Comparison of ENCODE assay signal across 8 cellular contexts in the genomic region with DNA sequence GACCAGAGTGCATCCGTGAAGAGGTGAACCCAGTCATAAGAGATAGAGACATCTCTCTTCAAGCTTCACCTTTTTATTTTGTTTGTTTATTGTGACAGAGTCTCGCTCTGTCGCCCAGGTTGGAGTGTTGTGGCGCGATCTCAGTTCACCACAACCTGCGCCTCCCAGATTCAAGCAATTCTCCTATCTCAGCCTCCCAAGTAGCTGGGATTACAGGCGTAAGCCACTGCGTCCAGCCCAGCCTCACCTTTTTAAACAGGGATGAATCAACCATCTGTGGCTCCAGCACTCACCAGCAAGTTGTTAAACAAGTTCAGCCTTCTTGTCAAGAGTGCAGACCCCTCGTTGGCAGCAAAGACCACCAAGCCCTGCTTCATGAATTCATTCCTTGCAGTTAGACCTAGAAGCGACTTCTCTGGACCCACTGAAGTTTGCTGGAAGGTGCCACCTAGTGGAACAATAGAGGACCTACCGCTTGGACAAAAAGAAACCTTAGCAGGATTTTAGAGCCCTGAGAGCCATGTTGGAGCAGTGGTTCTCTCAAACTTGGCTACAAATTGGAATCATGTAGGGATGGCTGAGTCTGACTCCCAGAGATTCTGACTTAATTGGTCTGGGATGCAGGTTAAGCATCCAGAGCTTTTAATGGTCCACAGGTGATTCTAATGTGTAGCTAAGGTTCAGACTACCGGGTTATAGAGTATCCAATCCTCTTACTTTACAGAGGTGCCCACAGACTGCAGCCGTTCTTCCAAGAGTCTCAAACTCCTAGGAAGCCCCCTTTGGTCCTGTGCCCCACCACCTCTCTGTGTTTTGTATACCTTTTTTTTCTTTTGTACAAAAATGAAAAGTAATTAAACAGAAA. TPM values are rescaled to one million over a fixed set of nuclear protein-coding genes. Genes with fewer than 3 reads are reported as not detected.
DNase-seq lines count a peak whose midpoint lies in the region; ATAC-seq and TF ChIP-seq lines count a peak whose summit lies in the region.

No MANE protein-coding gene starts in this region.

- H3K27ac Mint-ChIP-seq in nephron progenitor cell = no peak overlapping the region

- no peaks in the 10 kb centered on the region for H3K9me3 Mint-ChIP-seq in nephron progenitor cell

- no peak overlapping the region for H3K4me3 ChIP-seq in esophagus muscularis mucosa

- no peak for TF ChIP-seq EP300 in esophagus muscularis mucosa (IDR thresholded peaks at IDR 0.05)

- no peaks in the 10 kb centered on the region for H3K27me3 ChIP-seq in esophagus muscularis mucosa

- no peak for TF ChIP-seq POLR2A in esophagus muscularis mucosa (IDR thresholded peaks at IDR 0.05; ENCODE audit: low read depth)

- no peaks in the 10 kb centered on the region for H3K36me3 Mint-ChIP-seq in nephron progenitor cell (ENCODE audit: low read depth)

- no peaks in the 10 kb centered on the region for H3K9me3 ChIP-seq in esophagus muscularis mucosa

- no peaks in the 10 kb centered on the region for H3K36me3 ChIP-seq in esophagus muscularis mucosa

- WGBS in esophagus muscularis mucosa = 60% methylated on average over 13 of the region's 13 CpGs

- TF ChIP-seq CTCF in VCaP (conservative IDR thresholded peaks at IDR 0.05) (peak; percentile 86), esophagus muscularis mucosa (IDR thresholded peaks at IDR 0.05) (peak; percentile 71 to 85 (median 73)), nephron progenitor cell (IDR thresholded peaks at IDR 0.05) (peak; percentile 74)

- H3K27ac ChIP-seq in VCaP (peak overlapping the region; percentile 76; the same call in 1 of the 2 replicates), esophagus muscularis mucosa (replicated peaks in 1 of 4) (no peak overlapping the region)

- H3K4me1 Mint-ChIP-seq in nephron progenitor cell = peaks cover 27% of the 10 kb centered on the region

- H3K4me1 ChIP-seq in esophagus muscularis mucosa = peaks cover 0 to 17% (median 3%) of the 10 kb centered on the region in 4 donors

- DNase-seq in D341Med (ENCODE audit: low spot score) = peak; percentile 72
- peak; percentile 47 to 67 for DNase-seq in NCI-H2081 (lab: John Stamatoyannopoulos, UW)
- DNase-seq in esophagus muscularis mucosa (ENCODE audit: extremely low spot score) = no peak
- peak; percentile 40 for DNase-seq in nephron progenitor cell
- DNase-seq in mucosa of gallbladder (ENCODE audit: low spot score) = no peak

- intact Hi-C loops in esophagus muscularis mucosa (cut with DNase I) = loop anchor here (1.0 to 5.0 kb wide), 3 partner anchors 108 to 222 kb away; no protein-coding TSS in a partner anchor

- no peak overlapping the region for H3K4me3 Mint-ChIP-seq in nephron progenitor cell

- ATAC-seq in GM18867 (IDR thresholded peaks at IDR 0.05; ENCODE audit: unreplicated experiment) (peak; percentile 88), HG03025 (IDR thresholded peaks at IDR 0.05; ENCODE audit: low FRiP score, unreplicated experiment) (peak; percentile 86)

- H3K27me3 Mint-ChIP-seq in nephron progenitor cell (ENCODE audit: low read depth, poor library complexity) = peaks cover 49% of the 10 kb centered on the region

RNA-seq across cellular contexts. Expression of a gene that starts 10.5 kb away (rescaled TPM):
- total RNA-seq in esophagus muscularis mucosa = 10 to 100 TPM; 21.4 to 49.8 (median 44.7) TPM
- 50.8 TPM for total RNA-seq in mucosa of gallbladder

Comparison
In these comparisons a context has a peak if more than half of its experiments do, and no peak if none do; other contexts are left out.
1. DNase-seq: peak in D341Med (single experiment), NCI-H2081 (2 of 2) and nephron progenitor cell (single experiment); none in esophagus muscularis mucosa (single experiment) and mucosa of gallbladder (single experiment).
2. Peak in every context shown above with its lines, with median percentiles within 50 percentile points of each other: CTCF ChIP-seq.